Comparison of ENCODE assay signal across 34 cellular contexts in the genomic region with DNA sequence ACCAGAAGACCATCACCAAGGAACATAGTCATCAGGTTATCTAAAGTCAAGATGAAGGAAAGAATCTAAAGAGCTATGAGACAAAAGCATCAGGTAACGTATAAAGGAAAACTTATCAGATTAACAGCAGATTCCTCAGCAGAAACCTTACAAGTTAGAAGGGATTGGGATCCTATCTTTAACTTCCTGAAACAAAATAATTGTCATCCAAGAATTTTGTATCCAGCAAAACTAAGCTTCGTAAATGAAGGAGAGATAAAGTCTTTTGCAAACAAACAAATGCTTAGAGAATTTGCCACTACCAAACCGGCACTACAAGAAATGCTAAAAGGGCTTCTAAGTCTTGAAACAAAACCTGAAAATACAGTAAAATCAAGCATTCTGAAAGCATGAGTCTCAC.
DNase-seq lines count a peak whose midpoint lies in the region; FAIRE-seq and TF ChIP-seq lines count a peak whose summit lies in the region.
"Had no signal": no experiment of that assay in that cellular context is flagged by ENCODE, and none has a peak within 500 bp of the region (broad histone marks: within the 10 kb centered on the region; RNA-seq: fewer than 3 reads in every experiment).

No MANE protein-coding gene starts in this region.

- FAIRE-seq in GM19239 (lab: Jason Lieb, UNC): peak; percentile 33
- FAIRE-seq: A204.1, A549, D721Med had no signal

- H3K9me3 Mint-ChIP-seq in endodermal cell (peaks cover 65% of the 10 kb centered on the region), CD14-positive monocyte (peaks cover 39 to 59% (median 43%) of the 10 kb centered on the region in 7 donors)

- CTCF ChIA-PET in HEK293 (lab: Yijun Ruan, JAX): no interaction called here

- H3K27me3 Mint-ChIP-seq in endodermal cell (ENCODE audit: insufficient read depth) (no peaks in the 10 kb centered on the region), CD14-positive monocyte (ENCODE audit: low read depth in 3 of 3) (no peaks in the 10 kb centered on the region)
- H3K27me3 Mint-ChIP-seq: B cell; CD4-positive, alpha-beta T cell had no signal

- TF ChIP-seq CTCF in HEK293 (tag by site-specific recombination; IDR thresholded peaks at IDR 0.05) (no peak), endodermal cell (conservative IDR thresholded peaks at IDR 0.05) (no peak), CD14-positive monocyte (IDR thresholded peaks at IDR 0.05) (no peak)

- H3K4me1 ChIP-seq in HEK293 (ENCODE audit: control insufficient read depth, insufficient read depth, low read length) (no peaks in the 10 kb centered on the region), endodermal cell (ENCODE audit: control insufficient read depth, insufficient read depth, low read length) (no peaks in the 10 kb centered on the region)
- H3K4me1 ChIP-seq: A549, BE2C, BLaER1, Caco-2 had no signal

- H3K4me3 Mint-ChIP-seq in endodermal cell (no peak overlapping the region), CD14-positive monocyte (no peak overlapping the region)
- H3K4me3 Mint-ChIP-seq: B cell; CD4-positive, alpha-beta memory T cell; CD4-positive, alpha-beta T cell; CD4-positive, CD25-positive, alpha-beta regulatory T cell; CD8-positive, alpha-beta memory T cell; CD8-positive, alpha-beta T cell had no signal

- 83 to 97% methylated on average over 2 to 3 of the region's 3 CpGs for WGBS in endodermal cell (ENCODE audit: insufficient coverage in 1 of 2, insufficient read length in 1 of 2), 2 experiments

- intact Hi-C loops in CD14-positive monocyte (cut with micrococcal nuclease): no loop called here
- intact Hi-C loops in head of caudate nucleus (cut with DNase I): no loop called here

- no peaks in the 10 kb centered on the region for H3K27me3 ChIP-seq in endodermal cell (ENCODE audit: control insufficient read depth, insufficient read depth, low read length, poor library complexity, severe bottlenecking)
- H3K27me3 ChIP-seq: BE2C; BLaER1; BLaER1 treated with 17β-estradiol and CSF1 and Interleukin-3, amounts not matched to agents 10 nM and 100 nM had no signal

- POLR2A ChIA-PET in HEK293 (lab: Yijun Ruan, JAX): no interaction called here

- no peak overlapping the region for H3K27ac Mint-ChIP-seq in endodermal cell
- no peak overlapping the region for H3K27ac Mint-ChIP-seq in CD14-positive monocyte
- H3K27ac Mint-ChIP-seq: B cell; CD4-positive, alpha-beta memory T cell; CD4-positive, alpha-beta T cell; CD4-positive, CD25-positive, alpha-beta regulatory T cell; CD8-positive, alpha-beta memory T cell; CD8-positive, alpha-beta T cell had no signal

- no peak for DNase-seq in GM19239 (ENCODE audit: insufficient read length, low spot score)
- no peak for DNase-seq in endodermal cell
- DNase-seq in CD14-positive monocyte (ENCODE audit: low spot score): no peak
- DNase-seq in NCI-H187 treated with DMSO at 0.1 percent for 48 hours (lab: John Stamatoyannopoulos, UW): no peak
- DNase-seq in head of caudate nucleus: no peak
- DNase-seq: 8988T; ACHN; AML-193; BE2C; C1 segment of cervical spinal cord; Caco-2; Calu3; CD4-positive, alpha-beta memory T cell; CD4-positive, alpha-beta T cell; CD4-positive, CD25-positive, alpha-beta regulatory T cell; CD8-positive, alpha-beta memory T cell; CD8-positive, alpha-beta T cell; COR-L47; DMS 273 treated with DMSO at 0.1 percent for 48 hours; DMS153; DMS53; DMS79; DMS79 treated with DMSO at 0.1 percent for 48 hours; DND-41; EL had no signal

- H3K27ac ChIP-seq in HEK293 (ENCODE audit: extremely low read depth, low read depth, low read length) (no peak overlapping the region), endodermal cell (ENCODE audit: low read depth, low read length) (no peak overlapping the region)
- H3K27ac ChIP-seq: 22Rv1; A549; BLaER1; BLaER1 treated with 17β-estradiol and CSF1 and Interleukin-3, amounts not matched to agents 10 nM and 100 nM; C4-2B had no signal

- no peak overlapping the region for H3K9ac ChIP-seq in endodermal cell (ENCODE audit: extremely low read depth, low read length, poor library complexity, severe bottlenecking)
- H3K9ac ChIP-seq: BLaER1; BLaER1 treated with 17β-estradiol and CSF1 and Interleukin-3, amounts not matched to agents 10 nM and 100 nM had no signal

- peaks cover 7% of the 10 kb centered on the region for H3K36me3 Mint-ChIP-seq in endodermal cell (ENCODE audit: low read depth)
- H3K36me3 Mint-ChIP-seq in CD14-positive monocyte: no peaks in the 10 kb centered on the region

- H3K4me1 Mint-ChIP-seq in endodermal cell: no peaks in the 10 kb centered on the region
- H3K4me1 Mint-ChIP-seq in CD14-positive monocyte: no peaks in the 10 kb centered on the region
- H3K4me1 Mint-ChIP-seq: B cell had no signal

- H3K9me3 ChIP-seq in HEK293 (ENCODE audit: control insufficient read depth, insufficient read depth, low read depth, low read length): no peaks in the 10 kb centered on the region; the same call in 1 of the 2 replicates
- H3K9me3 ChIP-seq in endodermal cell (ENCODE audit: control insufficient read depth, low read length): peaks cover 44% of the 10 kb centered on the region
- H3K9me3 ChIP-seq: A549, BE2C had no signal

- H3K4me3 ChIP-seq in HEK293 (ENCODE audit: low read depth, low read length) (no peak overlapping the region), endodermal cell (ENCODE audit: low read length) (peak overlapping the region; percentile 28)
- H3K4me3 ChIP-seq: A549; BLaER1; BLaER1 treated with 17β-estradiol and CSF1 and Interleukin-3, amounts not matched to agents 10 nM and 100 nM had no signal

- H3K36me3 ChIP-seq in HEK293 (ENCODE audit: control insufficient read depth in 2 of 2, insufficient read depth in 1 of 2, low read length in 2 of 2) (no peaks in the 10 kb centered on the region), endodermal cell (ENCODE audit: control insufficient read depth, insufficient read depth, low read length) (no peaks in the 10 kb centered on the region)
- H3K36me3 ChIP-seq: BE2C, BLaER1 had no signal

TF ChIP-seq in HEK293, 187 proteins besides CTCF, POLR2A, EP300 and RAD21:
- TF ChIP-seq TRIM28 (IDR thresholded peaks at IDR 0.05; ENCODE audit: borderline replicate concordance, low read length) (peak; percentile 76), SCRT1 (tag by site-specific recombination; IDR thresholded peaks at IDR 0.05; ENCODE audit: borderline replicate concordance) (no peak), SETDB1 (IDR thresholded peaks at IDR 0.05; ENCODE audit: insufficient read length, low read length) (peak; percentile 96), ZBTB26 (tag by site-specific recombination; optimal IDR thresholded peaks at IDR 0.05) (no peak)
